ENCODE assay signal across 8 cellular contexts in the genomic region with DNA sequence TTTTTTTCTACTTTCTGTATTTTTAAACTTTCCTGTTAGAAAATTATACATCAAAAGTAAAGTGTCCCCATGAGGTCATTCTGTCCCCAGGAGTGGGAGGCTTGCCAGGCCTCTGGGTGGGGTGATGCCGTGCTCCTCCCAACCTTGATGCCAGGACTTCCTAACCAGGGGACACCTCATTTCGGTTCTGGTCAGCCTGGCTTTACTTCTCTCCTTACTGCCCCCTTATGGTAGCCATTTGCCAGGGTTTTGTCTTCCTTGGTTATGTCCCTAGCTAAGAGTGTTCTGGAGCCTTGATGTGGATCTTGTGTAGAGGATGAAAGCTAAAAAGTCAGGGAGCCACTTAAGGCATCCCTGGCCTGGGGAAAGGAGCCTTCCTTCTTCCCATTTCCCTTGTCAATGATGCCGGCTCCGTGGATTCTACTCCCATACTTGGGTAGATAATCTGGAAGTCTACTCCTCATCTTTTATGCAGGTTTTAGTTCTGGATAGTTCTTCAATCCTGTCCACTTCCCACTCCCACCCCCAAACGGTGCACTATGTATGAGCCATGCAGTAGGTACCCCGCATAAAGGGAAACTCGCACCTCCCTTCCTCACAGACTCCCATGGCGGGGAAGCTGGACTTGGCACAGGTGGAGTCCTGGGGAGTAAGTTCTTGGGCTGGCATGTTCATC.
A peak's percentile ranks its signal among the peaks of the same experiment; 100 is the strongest.
DNase-seq lines count a peak whose midpoint lies in the region; ATAC-seq, FAIRE-seq and TF ChIP-seq lines count a peak whose summit lies in the region.

No MANE protein-coding gene starts in this region.

- H3K27ac Mint-ChIP-seq in chondrocyte (ENCODE audit: unreplicated experiment) (no peak overlapping the region), type B pancreatic cell (no peak overlapping the region)

- peak; percentile 93 for ATAC-seq in left lobe of liver
- no peak for ATAC-seq in GM18870 (IDR thresholded peaks at IDR 0.05; ENCODE audit: unreplicated experiment)

- TF ChIP-seq CTCF in AG10803 (conservative IDR thresholded peaks at IDR 0.05; ENCODE audit: low read length) (peak; percentile 83), chondrocyte (IDR thresholded peaks at IDR 0.05) (peak; percentile 83), type B pancreatic cell (conservative IDR thresholded peaks at IDR 0.05) (peak; percentile 76)

- TF ChIP-seq POLR2A in GM12891 (IDR thresholded peaks at IDR 0.05; ENCODE audit: low read depth, low read length) = no peak

- H3K4me3 Mint-ChIP-seq in chondrocyte (ENCODE audit: unreplicated experiment) (no peak overlapping the region), type B pancreatic cell (no peak overlapping the region)

- DNase-seq in AG10803 (ENCODE audit: low read depth) (peak; percentile 68), GM12891 (ENCODE audit: insufficient read length, low spot score) (peak; percentile 13), NOMO-1 treated with dmso at 0.1 percent for 144 hours (lab: John Stamatoyannopoulos, UW; ENCODE audit: unreplicated experiment) (peak; percentile 6), chondrocyte (ENCODE audit: low spot score) (no peak), left lobe of liver (ENCODE audit: low spot score) (peak; percentile 48), type B pancreatic cell (ENCODE audit: extremely low spot score, unreplicated experiment) (no peak), NCI-H1105 (lab: John Stamatoyannopoulos, UW) (no peak)

- no peaks in the 10 kb centered on the region for H3K27me3 Mint-ChIP-seq in chondrocyte (ENCODE audit: low read depth)
- H3K27me3 Mint-ChIP-seq in type B pancreatic cell = no peaks in the 10 kb centered on the region

- peaks cover 4% of the 10 kb centered on the region for H3K4me1 Mint-ChIP-seq in chondrocyte (ENCODE audit: low read depth)
- peaks cover 11% of the 10 kb centered on the region for H3K4me1 Mint-ChIP-seq in type B pancreatic cell (ENCODE audit: unreplicated experiment)

- no peaks in the 10 kb centered on the region for H3K9me3 Mint-ChIP-seq in chondrocyte (ENCODE audit: low read depth)
- no peaks in the 10 kb centered on the region for H3K9me3 Mint-ChIP-seq in type B pancreatic cell

- H3K36me3 Mint-ChIP-seq in chondrocyte (ENCODE audit: low read depth) = no peaks in the 10 kb centered on the region
- no peaks in the 10 kb centered on the region for H3K36me3 Mint-ChIP-seq in type B pancreatic cell

- H3K4me3 ChIP-seq in AG10803 (ENCODE audit: low read length) = no peak overlapping the region

- FAIRE-seq in GM12891 (lab: Jason Lieb, UNC) = no peak

TF ChIP-seq in GM12891, 5 proteins besides CTCF, POLR2A, EP300 and RAD21:
- TF ChIP-seq SPI1 (IDR thresholded peaks at IDR 0.05; ENCODE audit: low read depth, low read length) = no peak
- no peak for TF ChIP-seq PAX5 (IDR thresholded peaks at IDR 0.05; ENCODE audit: insufficient read depth, low read length, severe bottlenecking)
- no peak for TF ChIP-seq POLR2AphosphoS5 (IDR thresholded peaks at IDR 0.05; ENCODE audit: low read depth, low read length)
- no peak for TF ChIP-seq TAF1 (IDR thresholded peaks at IDR 0.05; ENCODE audit: low read depth, low read length)
- no peak for TF ChIP-seq POU2F2 (IDR thresholded peaks at IDR 0.05; ENCODE audit: low read depth, low read length)

Comparison
In these comparisons a context has a peak if more than half of its experiments do, and no peak if none do; other contexts are left out.
1. DNase-seq: peak in AG10803 (single experiment), GM12891 (single experiment), NOMO-1 treated with dmso at 0.1 percent for 144 hours (single experiment) and left lobe of liver (single experiment); none in chondrocyte (single experiment), type B pancreatic cell (single experiment) and NCI-H1105 (single experiment).
2. Peak in every context shown above with its lines, with median percentiles within 50 percentile points of each other: CTCF ChIP-seq.